In genomic region chr6:2596222-2596621, GRCh38 we compare ENCODE assay signal across 16 cellular contexts.
DNase-seq lines count a peak whose midpoint lies in the region; ATAC-seq, FAIRE-seq and TF ChIP-seq lines count a peak whose summit lies in the region.
"Had no signal": no experiment of that assay in that cellular context is flagged by ENCODE, and none has a peak within 500 bp of the region (broad histone marks: within the 10 kb centered on the region; RNA-seq: fewer than 3 reads in every experiment).

No MANE protein-coding gene starts in this region.

- intact Hi-C loops in HepG2 (cut with micrococcal nuclease; ENCODE audit: unreplicated experiment) (no loop called here), right lobe of liver (cut with DNase I) (no loop called here)

- H3K4me1 ChIP-seq in HepG2 (ENCODE audit: insufficient read depth, low read length): no peaks in the 10 kb centered on the region
- no peaks in the 10 kb centered on the region for H3K4me1 ChIP-seq in right lobe of liver
- H3K4me1 ChIP-seq: BLaER1, tibial nerve had no signal

- no TSS peak for BruUV-seq in HepG2 (replicated peaks; lab: Mats Ljungman, UMichigan)

- ATAC-seq in HepG2: peak; percentile 76
- no peak for ATAC-seq in right lobe of liver
- no peak for ATAC-seq in HG02885 (IDR thresholded peaks at IDR 0.05; ENCODE audit: poor library complexity, unreplicated experiment)

- H3K27me3 Mint-ChIP-seq in endothelial cell (ENCODE audit: unreplicated experiment): peaks cover 7% of the 10 kb centered on the region

- POLR2A ChIA-PET in HepG2 (lab: Yijun Ruan, JAX): no interaction called here

- DNase-seq in HepG2 (ENCODE audit: low spot score) (no peak), right lobe of liver (no peak), NCI-H526 (lab: John Stamatoyannopoulos, UW) (peak; percentile 35 to 64), endothelial cell (ENCODE audit: low spot score) (peak; percentile 53), DMS153 (lab: John Stamatoyannopoulos, UW) (no peak)
- no peak for DNase-seq in activated CD4-positive, CD25-positive, alpha-beta regulatory T cell treated with anti-CD3 and anti-CD28 coated beads, Interleukin-2, amount 50 U/mL, for 72 hours
- no peak for DNase-seq in activated CD8-positive, alpha-beta memory T cell treated with anti-CD3 and anti-CD28 coated beads for 24 hours
- DNase-seq: activated CD4-positive, alpha-beta T cell treated with anti-CD3 and anti-CD28 coated beads for 4 hours; activated gamma-delta T cell; HFFc6 had no signal

- no peak overlapping the region for H3K4me3 ChIP-seq in HepG2 (replicated peaks in 1 of 3; ENCODE audit: insufficient read depth in 1 of 3, low read depth in 2 of 3, low read length in 3 of 3)
- H3K4me3 ChIP-seq in right lobe of liver: no peak overlapping the region
- H3K4me3 ChIP-seq: BLaER1, SK-N-MC, skin epidermis, tibial nerve had no signal

- peak; percentile 36 for FAIRE-seq in HepG2 (lab: Jason Lieb, UNC)
- FAIRE-seq: islet of Langerhans had no signal

- H3K9me3 Mint-ChIP-seq in endothelial cell (ENCODE audit: unreplicated experiment): no peaks in the 10 kb centered on the region
- H3K9me3 Mint-ChIP-seq: HFFc6 had no signal

- H3K27me3 ChIP-seq in HepG2 (ENCODE audit: control insufficient read depth in 1 of 2, insufficient read depth in 2 of 2, low read length in 2 of 2): no peaks in the 10 kb centered on the region; a peak in 1 of 5 replicates
- no peaks in the 10 kb centered on the region for H3K27me3 ChIP-seq in right lobe of liver
- H3K27me3 ChIP-seq: BLaER1, tibial nerve had no signal

- in situ Hi-C loops in HepG2 (cut with HindIII; ENCODE audit: extremely low pct_ligation_motif_present, low pct_unique_long_range_greater_than_20kb): no loop called here

- H3K27ac ChIP-seq in HepG2 (ENCODE audit: extremely low read length, insufficient read depth, low read length) (no peak overlapping the region), right lobe of liver (no peak overlapping the region)
- H3K27ac ChIP-seq: BLaER1, SK-N-MC, skin epidermis, tibial nerve had no signal

- peaks cover 4% of the 10 kb centered on the region for H3K4me1 Mint-ChIP-seq in endothelial cell (ENCODE audit: unreplicated experiment)

- no peak overlapping the region for H3K4me3 Mint-ChIP-seq in endothelial cell (ENCODE audit: unreplicated experiment)
- H3K4me3 Mint-ChIP-seq: HFFc6 had no signal

- H3K4me2 ChIP-seq in HepG2 (ENCODE audit: low read depth, low read length): no peak overlapping the region
- H3K4me2 ChIP-seq: BLaER1 had no signal

- H4K20me1 ChIP-seq in HepG2 (ENCODE audit: insufficient read depth, low read length): no peaks in the 10 kb centered on the region
- H4K20me1 ChIP-seq: BLaER1 had no signal

- TF ChIP-seq CTCF in HepG2 (CRISPR knock-in tag; IDR thresholded peaks at IDR 0.05) (peak; percentile 68), right lobe of liver (IDR thresholded peaks at IDR 0.05) (peak in 1 of 4 donors; percentile 12), endothelial cell (IDR thresholded peaks at IDR 0.05; ENCODE audit: unreplicated experiment) (peak; percentile 44)

- no peak overlapping the region for H3K27ac Mint-ChIP-seq in endothelial cell (ENCODE audit: unreplicated experiment)
- H3K27ac Mint-ChIP-seq: HFFc6 had no signal

- no peaks in the 10 kb centered on the region for H3K36me3 ChIP-seq in HepG2 (replicated peaks in 1 of 2; ENCODE audit: control insufficient read depth in 1 of 2, insufficient read depth in 2 of 2, low read length in 2 of 2)
- no peaks in the 10 kb centered on the region for H3K36me3 ChIP-seq in right lobe of liver
- H3K36me3 ChIP-seq: BLaER1, tibial nerve had no signal

- no peaks in the 10 kb centered on the region for H3K36me3 Mint-ChIP-seq in endothelial cell (ENCODE audit: low read depth, unreplicated experiment)

- no peak for TF ChIP-seq POLR2A in HepG2 (IDR thresholded peaks at IDR 0.05; ENCODE audit: insufficient read depth in 1 of 2, low read depth in 2 of 2, low read length in 2 of 2)
- TF ChIP-seq POLR2A in right lobe of liver (IDR thresholded peaks at IDR 0.05): no peak

- H2AFZ ChIP-seq in HepG2 (ENCODE audit: low read length): no peak overlapping the region

- no peak overlapping the region for H3K9ac ChIP-seq in HepG2 (ENCODE audit: insufficient read depth, low read depth, low read length)
- H3K9ac ChIP-seq: BLaER1 had no signal

- TF ChIP-seq EP300 in HepG2 (IDR thresholded peaks at IDR 0.05; ENCODE audit: low read depth in 2 of 2, low read length in 2 of 2) (no peak), HepG2 (CRISPR knock-in tag; IDR thresholded peaks at IDR 0.05; ENCODE audit: borderline replicate concordance) (no peak)

- H3K79me2 ChIP-seq in HepG2 (ENCODE audit: insufficient read depth, low read length): no peaks in the 10 kb centered on the region

- CTCF ChIA-PET in HepG2 (lab: Yijun Ruan, JAX; ENCODE audit: low intra/inter-chr PET ratio, low total read pairs): interaction anchor here (1.1 to 1.5 kb wide), 2 partner anchors 38 to 99 kb away, joined by 3 to 8 read pairs; no protein-coding TSS in a partner anchor

- WGBS in HepG2 (ENCODE audit: low lambda C conversion rate): 0% methylated on average over 1 of the region's 1 CpG
- no CpG with 5 or more reads among the region's 1 CpG for WGBS in right lobe of liver (ENCODE audit: insufficient coverage, low coverage, low lambda C conversion rate, missing lambda C conversion rate)

- H3K9me3 ChIP-seq in HepG2 (ENCODE audit: low read length): no peaks in the 10 kb centered on the region
- no peaks in the 10 kb centered on the region for H3K9me3 ChIP-seq in right lobe of liver
- H3K9me3 ChIP-seq: tibial nerve had no signal

- TF ChIP-seq RAD21 in HepG2 (CRISPR knock-in tag; IDR thresholded peaks at IDR 0.05): peak; percentile 37; the same call in 1 of the 2 replicates

TF ChIP-seq in HepG2, 621 proteins besides CTCF, POLR2A, EP300 and RAD21 (continues in another document):
- TF ChIP-seq TRIM24 (CRISPR knock-in tag; IDR thresholded peaks at IDR 0.05): no peak
- TF ChIP-seq SMC3 (IDR thresholded peaks at IDR 0.05; ENCODE audit: low read length): peak; percentile 36
- no peak for TF ChIP-seq ZNF30 (CRISPR knock-in tag; IDR thresholded peaks at IDR 0.05)
- no peak for TF ChIP-seq CSRNP2 (CRISPR knock-in tag; conservative IDR thresholded peaks at IDR 0.05; ENCODE audit: low read depth)
- no peak for TF ChIP-seq BCL6 (CRISPR knock-in tag; IDR thresholded peaks at IDR 0.05)
- TF ChIP-seq ZNF891 (CRISPR knock-in tag; IDR thresholded peaks at IDR 0.05): no peak
- TF ChIP-seq ZBTB7A (CRISPR knock-in tag; IDR thresholded peaks at IDR 0.05): 0 out of 2 replicates have a peak, but pooled peaks have one; percentile 38
- no peak for TF ChIP-seq ZNF558 (CRISPR knock-in tag; IDR thresholded peaks at IDR 0.05; ENCODE audit: borderline replicate concordance)
- peak; percentile 72; the same call in 1 of the 2 replicates for TF ChIP-seq ZNF740 (CRISPR knock-in tag; IDR thresholded peaks at IDR 0.05)
- no peak for TF ChIP-seq HIVEP1 (CRISPR knock-in tag; IDR thresholded peaks at IDR 0.05)
- TF ChIP-seq MTF2 (CRISPR knock-in tag; IDR thresholded peaks at IDR 0.05; ENCODE audit: borderline replicate concordance): no peak
- TF ChIP-seq STAG1 (CRISPR knock-in tag; IDR thresholded peaks at IDR 0.05): peak; percentile 67
- TF ChIP-seq ZNF569 (CRISPR knock-in tag; IDR thresholded peaks at IDR 0.05; ENCODE audit: borderline replicate concordance): no peak
- TF ChIP-seq ZNF614 (CRISPR knock-in tag; IDR thresholded peaks at IDR 0.05; ENCODE audit: borderline replicate concordance): no peak
- no peak for TF ChIP-seq ZNF7 (CRISPR knock-in tag; IDR thresholded peaks at IDR 0.05)
- no peak for TF ChIP-seq HDAC6 (IDR thresholded peaks at IDR 0.05; ENCODE audit: low read depth, low read length)

Comparison
In these comparisons a context has a peak if more than half of its experiments do, and no peak if none do; other contexts are left out.
1. DNase-seq: peak in NCI-H526 (2 of 2) and endothelial cell (single experiment); none in HepG2 (single experiment), right lobe of liver (0 of 3), DMS153 (single experiment), activated CD4-positive, CD25-positive, alpha-beta regulatory T cell treated with anti-CD3 and anti-CD28 coated beads, Interleukin-2, amount 50 U/mL, for 72 hours (single experiment) and activated CD8-positive, alpha-beta memory T cell treated with anti-CD3 and anti-CD28 coated beads for 24 hours (single experiment).